32 cellular contexts compared by ENCODE assay signal in genomic region chr6:70033781-70034180, GRCh38.
"Had no signal": no experiment of that assay in that cellular context is flagged by ENCODE, and none has a peak within 500 bp of the region (broad histone marks: within the 10 kb centered on the region; RNA-seq: fewer than 3 reads in every experiment).

No MANE protein-coding gene starts in this region.

- H3K27ac ChIP-seq: neural progenitor cell, ovary, parathyroid adenoma, psoas muscle, right lobe of liver, skin epidermis, spleen, suprapubic skin, testis, tibial artery, transverse colon, upper lobe of right lung, vagina had no signal

- H3K9me3 Mint-ChIP-seq: nephron; neural progenitor cell; stimulated activated memory B cell treated with anti-CD40 and anti-IgM and Interleukin-4, amounts not matched to agents 10 μg/mL and 1 μg/mL and 100 μg/mL, for 72 hours; stimulated activated naive CD8-positive, alpha-beta T cell treated with anti-CD3 and anti-CD28 coated beads, Interleukin-15, amount 100 ng/mL, for 72 hours; type B pancreatic cell had no signal

- H3K36me3 ChIP-seq: neural progenitor cell, ovary, right lobe of liver, suprapubic skin, tibial artery, transverse colon, upper lobe of right lung, vagina had no signal

- ATAC-seq: natural killer cell; psoas muscle; right cardiac atrium; right lobe of liver; stimulated activated memory B cell treated with anti-CD40 and anti-IgM and Interleukin-4, amounts not matched to agents 10 μg/mL and 1 μg/mL and 100 μg/mL, for 72 hours; stimulated activated naive CD8-positive, alpha-beta T cell treated with anti-CD3 and anti-CD28 coated beads, Interleukin-15, amount 100 ng/mL, for 72 hours; stimulated activated naive CD8-positive, alpha-beta T cell treated with anti-CD3 and anti-CD28 coated beads, Interleukin-15, Interleukin-2, amounts not matched to agents 100 U/mL and 50 U/mL, for 24 hours; upper lobe of right lung had no signal

- DNase-seq: natural killer cell; occipital lobe; ovary; posterior cingulate gyrus; psoas muscle; right cardiac atrium; right lobe of liver; spleen; stimulated activated CD4-positive, alpha-beta T cell treated with anti-CD3 and anti-CD28 coated beads, Interleukin-12 subunit alpha, Interleukin-12 subunit beta, amount 100 ng/mL, for 4 hours; stimulated activated CD4-positive, alpha-beta T cell treated with anti-CD3 and anti-CD28 coated beads, Interleukin-1b, Interleukin-23, amount 100 ng/mL, for 48 hours; stimulated activated CD4-positive, alpha-beta T cell treated with anti-CD3 and anti-CD28 coated beads, Interleukin-4, amount 100 ng/mL, for 1 hour; stimulated activated CD4-positive, alpha-beta T cell treated with anti-CD3 and anti-CD28 coated beads, Interleukin-4, amount 100 ng/mL, for 4 hours; stimulated activated CD8-positive, alpha-beta memory T cell treated with anti-CD3 and anti-CD28 coated beads, Interleukin-4, amount 100 ng/mL, for 48 hours; stimulated activated naive CD4-positive, alpha-beta T cell; stimulated activated naive CD8-positive, alpha-beta T cell treated with anti-CD3 and anti-CD28 coated beads, Interleukin-15, amount 100 ng/mL, for 72 hours; stimulated activated naive CD8-positive, alpha-beta T cell treated with anti-CD3 and anti-CD28 coated beads, Interleukin-15, Interleukin-2, amounts not matched to agents 100 U/mL and 50 U/mL, for 24 hours; substantia nigra; testis; tibial artery; transverse colon; upper lobe of right lung had no signal

- H3K9ac ChIP-seq: neural progenitor cell, parathyroid adenoma had no signal

- H3K4me1 ChIP-seq: parathyroid adenoma, psoas muscle, right lobe of liver, spleen, suprapubic skin, testis, tibial artery, transverse colon, upper lobe of right lung, vagina had no signal

- H3K79me2 ChIP-seq: parathyroid adenoma had no signal

- H3K36me3 Mint-ChIP-seq: natural killer cell, neural progenitor cell, type B pancreatic cell had no signal

- H3K9me3 ChIP-seq: ovary, psoas muscle, right lobe of liver, spleen, suprapubic skin, testis, tibial artery, transverse colon, upper lobe of right lung, vagina had no signal

- FAIRE-seq: urothelium cell line had no signal

- H3K27ac Mint-ChIP-seq: natural killer cell; nephron; neural progenitor cell; progenitor cell of endocrine pancreas; stimulated activated memory B cell treated with anti-CD40 and anti-IgM and Interleukin-4, amounts not matched to agents 10 μg/mL and 1 μg/mL and 100 μg/mL, for 72 hours; stimulated activated naive CD8-positive, alpha-beta T cell treated with anti-CD3 and anti-CD28 coated beads, Interleukin-15, amount 100 ng/mL, for 72 hours; type B pancreatic cell had no signal

- H3K27me3 Mint-ChIP-seq: progenitor cell of endocrine pancreas; stimulated activated memory B cell treated with anti-CD40 and anti-IgM and Interleukin-4, amounts not matched to agents 10 μg/mL and 1 μg/mL and 100 μg/mL, for 72 hours; type B pancreatic cell had no signal

- H3K27me3 ChIP-seq: neural progenitor cell, ovary, right lobe of liver, spleen, suprapubic skin, testis, tibial artery, transverse colon, upper lobe of right lung, vagina had no signal

- H3K4me3 ChIP-seq: neural progenitor cell, ovary, psoas muscle, right lobe of liver, skin epidermis, smooth muscle cell, spleen, suprapubic skin, testis, tibial artery, transverse colon, upper lobe of right lung, vagina had no signal

- H3K4me3 Mint-ChIP-seq: natural killer cell; nephron; neural progenitor cell; stimulated activated memory B cell treated with anti-CD40 and anti-IgM and Interleukin-4, amounts not matched to agents 10 μg/mL and 1 μg/mL and 100 μg/mL, for 72 hours; stimulated activated naive CD8-positive, alpha-beta T cell treated with anti-CD3 and anti-CD28 coated beads, Interleukin-15, amount 100 ng/mL, for 72 hours; type B pancreatic cell had no signal

- H3K4me1 Mint-ChIP-seq: natural killer cell; neural progenitor cell; stimulated activated memory B cell treated with anti-CD40 and anti-IgM and Interleukin-4, amounts not matched to agents 10 μg/mL and 1 μg/mL and 100 μg/mL, for 72 hours; stimulated activated naive CD8-positive, alpha-beta T cell treated with anti-CD3 and anti-CD28 coated beads, Interleukin-15, amount 100 ng/mL, for 72 hours had no signal

- H2AFZ ChIP-seq: neural progenitor cell, parathyroid adenoma had no signal

- H3K4me2 ChIP-seq: smooth muscle cell had no signal
